1 cellular context compared by ENCODE assay signal in genomic region chr15:69554321-69554961, GRCh38.
TF ChIP-seq lines count a peak whose summit lies in the region.

No MANE protein-coding gene starts in this region.

TF ChIP-seq in IMR-90, 13 proteins besides CTCF, POLR2A, EP300 and RAD21 (continued from another document):
- TF ChIP-seq ELK1 (IDR thresholded peaks at IDR 0.05; ENCODE audit: borderline replicate concordance, low read depth, low read length) = no peak
- no peak for TF ChIP-seq MAFK (IDR thresholded peaks at IDR 0.05; ENCODE audit: low read depth, low read length)
- no peak for TF ChIP-seq USF2 (IDR thresholded peaks at IDR 0.05; ENCODE audit: low read depth, low read length)
- TF ChIP-seq RFX5 (IDR thresholded peaks at IDR 0.05; ENCODE audit: low read depth, low read length) = no peak
- no peak for TF ChIP-seq CHD1 (IDR thresholded peaks at IDR 0.05; ENCODE audit: low read depth, low read length)
